In the genomic region with DNA sequence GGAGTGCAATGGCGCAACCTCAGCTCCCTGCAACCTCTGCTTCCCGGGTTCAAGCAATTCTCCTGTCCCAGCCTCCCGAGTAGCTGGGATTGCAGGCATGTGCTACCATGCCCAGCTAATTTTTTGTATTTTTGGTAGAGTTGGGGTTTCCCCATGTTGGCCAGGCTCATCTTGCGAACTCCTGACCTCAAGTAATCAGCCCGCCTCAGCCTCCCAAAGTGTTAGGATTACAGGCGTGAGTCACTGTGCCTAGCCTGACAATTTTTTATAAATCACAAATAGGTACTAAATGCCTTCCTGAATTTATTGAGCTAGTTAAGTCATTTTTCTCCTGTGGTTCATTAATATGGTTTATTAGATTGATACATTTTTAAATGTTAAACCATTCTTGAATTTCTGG, we compare ENCODE assay signal across 8 cellular contexts. TPM values are rescaled to one million over a fixed set of nuclear protein-coding genes. Genes with fewer than 3 reads are reported as not detected.
DNase-seq lines count a peak whose midpoint lies in the region; TF ChIP-seq lines count a peak whose summit lies in the region.
"Not testable (repeated sequence)": the region's sequence is repeated elsewhere in the genome, so short reads cannot be mapped to it uniquely, and the experiment has no call there.

No MANE protein-coding gene starts in this region.

- intact Hi-C loops in PC-9 (cut with micrococcal nuclease; ENCODE audit: unreplicated experiment); mammary epithelial cell (cut with micrococcal nuclease): not testable (repeated sequence)

- H3K9me3 Mint-ChIP-seq in activated naive CD8-positive, alpha-beta T cell (ENCODE audit: low read depth) = not testable (repeated sequence)

- not testable (repeated sequence) for BruUV-seq in PC-9 (replicated peaks; lab: Mats Ljungman, UMichigan); mammary epithelial cell (replicated peaks; lab: Mats Ljungman, UMichigan)

- H3K27ac Mint-ChIP-seq in activated naive CD8-positive, alpha-beta T cell = peak overlapping the region; percentile 6

- H3K27ac ChIP-seq in 22Rv1 = peak overlapping the region; percentile 24; the same call in 1 of the 2 replicates
- 0 out of 2 replicates have a peak overlapping the region, but pooled peaks have one; percentile 13 for H3K27ac ChIP-seq in PC-9
- peak overlapping the region; percentile 7; the same call in 1 of the 2 replicates for H3K27ac ChIP-seq in VCaP
- not testable (repeated sequence) for H3K27ac ChIP-seq in mammary epithelial cell (ENCODE audit: insufficient read depth, low read depth, low read length)

- H3K79me2 ChIP-seq in PC-9 (ENCODE audit: low read depth) (peaks cover 44% of the 10 kb centered on the region), mammary epithelial cell (ENCODE audit: insufficient read depth, low read length) (peaks cover 62% of the 10 kb centered on the region)

- in situ Hi-C loops in mammary epithelial cell (cut with MboI; ENCODE audit: low sequenced_read_pairs in 2 of 2) = not testable (repeated sequence)

- H3K4me2 ChIP-seq in PC-9; mammary epithelial cell (ENCODE audit: insufficient read depth, low read depth, low read length): not testable (repeated sequence)

- peaks cover 25% of the 10 kb centered on the region for H3K4me1 Mint-ChIP-seq in activated naive CD8-positive, alpha-beta T cell (ENCODE audit: low read depth)

- 86% methylated on average over 6 of the region's 6 CpGs for WGBS in mammary epithelial cell (ENCODE audit: low coverage, missing lambda C conversion rate)

- dilution Hi-C loops in mammary epithelial cell (cut with HindIII; ENCODE audit: low sequenced_read_pairs) = not testable (repeated sequence)

- CTCF ChIA-PET in PC-9 (lab: Charles Lee); mammary epithelial cell (lab: Charles Lee; ENCODE audit: low non-redundant PET): not testable (repeated sequence)

- H2AFZ ChIP-seq in PC-9; mammary epithelial cell (ENCODE audit: low read depth, low read length): not testable (repeated sequence)

- H3F3A ChIP-seq in PC-9 (ENCODE audit: insufficient read depth, low read depth) = peaks cover 20% of the 10 kb centered on the region; the same call in 1 of the 2 replicates

- H3K27me3 ChIP-seq in PC-9 (ENCODE audit: insufficient read depth, low read depth); mammary epithelial cell (ENCODE audit: insufficient read depth, low read length): not testable (repeated sequence)

- H3K9me3 ChIP-seq in PC-9 (ENCODE audit: insufficient read depth, low read depth); mammary epithelial cell (replicated peaks; ENCODE audit: insufficient read depth, low read length): not testable (repeated sequence)

- H3K27me3 Mint-ChIP-seq in activated naive CD8-positive, alpha-beta T cell = not testable (repeated sequence)

- not testable (repeated sequence) for H3K9ac ChIP-seq in mammary epithelial cell (ENCODE audit: insufficient read depth, low read length)

- H3K4me1 ChIP-seq in PC-9 (replicated peaks; ENCODE audit: insufficient read depth) = not testable (repeated sequence)
- peaks cover 10% of the 10 kb centered on the region for H3K4me1 ChIP-seq in mammary epithelial cell (ENCODE audit: insufficient read depth, low read length)

- peak; percentile 12 for DNase-seq in HK-2 (ENCODE audit: unreplicated experiment)
- not testable (repeated sequence) for DNase-seq in PC-9
- DNase-seq in mammary epithelial cell = peak; percentile 32
- peak; percentile 17 for DNase-seq in glomerular visceral epithelial cell (ENCODE audit: extremely low spot score)
- peak; percentile 27 for DNase-seq in stimulated activated CD4-positive, alpha-beta T cell treated with anti-CD3 and anti-CD28 coated beads, Interleukin-15, amount 100 ng/mL, for 24 hours

- H3K36me3 Mint-ChIP-seq in activated naive CD8-positive, alpha-beta T cell = not testable (repeated sequence)

- POLR2A ChIA-PET in PC-9 (lab: Charles Lee; ENCODE audit: unreplicated experiment) = not testable (repeated sequence)

- H3K4me3 ChIP-seq in PC-9; mammary epithelial cell (replicated peaks in 1 of 3; ENCODE audit: insufficient read depth in 1 of 3, low read depth in 2 of 3, low read length in 3 of 3): not testable (repeated sequence)

- not testable (repeated sequence) for H3K36me3 ChIP-seq in PC-9 (ENCODE audit: low read depth); mammary epithelial cell (ENCODE audit: insufficient read depth, low read length)

- not testable (repeated sequence) for H3K9me2 ChIP-seq in PC-9 (ENCODE audit: insufficient read depth)

- not testable (repeated sequence) for TF ChIP-seq CTCF in 22Rv1 (IDR thresholded peaks at IDR 0.05); PC-9 (conservative IDR thresholded peaks at IDR 0.05); VCaP (conservative IDR thresholded peaks at IDR 0.05); mammary epithelial cell (conservative IDR thresholded peaks at IDR 0.05 in 1 of 2, IDR thresholded peaks at IDR 0.05 in 1 of 2; ENCODE audit: extremely low read depth in 1 of 2, insufficient read depth in 1 of 2, low read depth in 1 of 2, low read length in 2 of 2)

- not testable (repeated sequence) for H3K4me3 Mint-ChIP-seq in activated naive CD8-positive, alpha-beta T cell

- peaks cover 18% of the 10 kb centered on the region for H4K20me1 ChIP-seq in PC-9 (ENCODE audit: insufficient read depth)
- not testable (repeated sequence) for H4K20me1 ChIP-seq in mammary epithelial cell (ENCODE audit: insufficient read depth, low read length)

RNA-seq across cellular contexts. Expression of a gene that starts 31.2 kb away (rescaled TPM):
- total RNA-seq in PC-9 (2021) = 34.3 and 37.9 TPM in 2 replicates
- 10 to 100 TPM in 1 of 2 donors, 1 to 10 TPM in 1; 4.8 to 32.5 TPM for total RNA-seq in mammary epithelial cell
- 6.9 TPM for polyA plus RNA-seq in mammary epithelial cell
- polyA minus RNA-seq in mammary epithelial cell = 7.8 TPM
